26 cellular contexts compared by ENCODE assay signal in genomic region chr2:236403811-236404210, GRCh38.
"Had no signal": no experiment of that assay in that cellular context is flagged by ENCODE, and none has a peak within 500 bp of the region (broad histone marks: within the 10 kb centered on the region; RNA-seq: fewer than 3 reads in every experiment).

No MANE protein-coding gene starts in this region.

- H3K27me3 ChIP-seq: neural progenitor cell, pancreas, right lobe of liver, suprapubic skin, vagina had no signal

- H3K9ac ChIP-seq: neural progenitor cell had no signal

- H3K4me2 ChIP-seq: neural progenitor cell had no signal

- H3K36me3 ChIP-seq: neural progenitor cell, pancreas, right lobe of liver, suprapubic skin, vagina had no signal

- ATAC-seq: esophagus mucosa; left lobe of liver; naive thymus-derived CD4-positive, alpha-beta T cell; pancreas; right lobe of liver; stimulated activated naive CD8-positive, alpha-beta T cell treated with anti-CD3 and anti-CD28 coated beads, Interleukin-15, amount 100 ng/mL, for 72 hours had no signal

- H3K27ac ChIP-seq: epithelial cell of prostate, neural progenitor cell, pancreas, right lobe of liver, suprapubic skin, vagina had no signal

- H3K4me1 ChIP-seq: pancreas, right lobe of liver, suprapubic skin, vagina had no signal

- DNase-seq: cortex of kidney; effector CD4-positive, alpha-beta T cell; foreskin melanocyte; hypothalamus; immature natural killer cell; kidney; mammary epithelial cell; mesendoderm; midbrain; naive thymus-derived CD4-positive, alpha-beta T cell; nucleus accumbens; pancreas; right lobe of liver; small intestine; stimulated activated CD4-positive, alpha-beta T cell treated with anti-CD3 and anti-CD28 coated beads, Interleukin-1b, Interleukin-23, amount 100 ng/mL, for 48 hours; stimulated activated CD4-positive, alpha-beta T cell treated with anti-CD3 and anti-CD28 coated beads, Interleukin-4, amount 100 ng/mL, for 1 hour; stimulated activated CD8-positive, alpha-beta memory T cell treated with anti-CD3 and anti-CD28 coated beads, Interleukin-4, amount 100 ng/mL, for 48 hours; stimulated activated naive CD4-positive, alpha-beta T cell; stimulated activated naive CD8-positive, alpha-beta T cell treated with anti-CD3 and anti-CD28 coated beads, Interleukin-15, amount 100 ng/mL, for 72 hours; trophoblast cell had no signal

- H3K9me3 ChIP-seq: pancreas, right lobe of liver, suprapubic skin, vagina had no signal

- H3K4me3 ChIP-seq: neural progenitor cell, pancreas, right lobe of liver, suprapubic skin, vagina had no signal
